ENCODE assay signal across 8 cellular contexts in the genomic region with DNA sequence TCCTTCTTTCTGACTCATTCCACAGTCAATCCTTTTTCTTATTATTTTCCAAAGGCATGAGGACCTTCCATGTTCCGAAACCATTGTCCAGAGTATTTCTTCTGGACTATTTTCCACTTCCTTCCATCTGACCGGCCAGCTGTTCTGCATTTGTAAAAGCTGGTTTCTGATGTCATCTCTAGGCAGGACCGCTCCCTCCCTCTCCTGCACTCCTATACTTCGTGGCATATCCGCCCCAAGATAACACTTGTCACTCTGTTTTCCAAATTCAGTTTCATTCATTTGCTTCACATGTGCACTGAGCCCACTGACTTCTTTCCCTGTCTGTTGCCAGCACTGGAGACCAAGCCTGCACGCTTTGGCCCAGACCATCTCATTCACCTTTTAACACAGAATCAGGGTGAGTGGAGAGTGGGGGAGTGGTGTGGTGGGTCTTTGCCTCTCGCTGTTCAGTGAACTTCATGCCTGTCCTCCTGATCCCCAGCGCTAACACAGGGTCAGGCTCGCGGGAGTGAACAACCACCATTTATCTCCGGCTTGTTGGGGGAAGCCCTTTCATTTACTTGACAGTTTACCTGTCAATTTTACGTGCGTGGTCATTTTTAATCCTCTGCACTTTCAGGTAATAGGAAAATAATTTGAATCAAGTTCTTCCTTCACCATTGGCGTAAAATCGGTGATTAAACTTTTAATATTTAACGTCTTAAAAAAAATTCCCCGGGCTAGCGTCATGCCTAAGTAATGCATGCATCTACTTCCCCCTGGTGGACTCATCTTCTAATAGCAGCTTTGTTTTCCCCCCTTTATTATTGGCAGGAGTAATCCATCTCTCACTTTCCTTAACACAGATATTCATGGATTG. TPM values are rescaled to one million over a fixed set of nuclear protein-coding genes. Genes with fewer than 3 reads are reported as not detected.
DNase-seq lines count a peak whose midpoint lies in the region; TF ChIP-seq lines count a peak whose summit lies in the region.

No MANE protein-coding gene starts in this region.

- TF ChIP-seq CTCF in right atrium auricular region (IDR thresholded peaks at IDR 0.05): peak; percentile 72 to 82

- 4% methylated on average over 18 of the region's 18 CpGs for WGBS in GM23248 (ENCODE audit: low coverage in 1 of 2, low lambda C conversion rate in 2 of 2, missing lambda C conversion rate in 2 of 2), 2 experiments

- DNase-seq in COLO668 (lab: John Stamatoyannopoulos, UW; ENCODE audit: unreplicated experiment) (peak; percentile 39), GM23248 (peak; percentile 89), NCI-H2227 treated with DMSO at 0.1 percent for 48 hours (lab: John Stamatoyannopoulos, UW) (peak; percentile 74), amniotic epithelial cell (ENCODE audit: low read depth) (peak; percentile 62), right atrium auricular region (ENCODE audit: low spot score) (no peak), renal cortical epithelial cell (ENCODE audit: low read depth) (peak; percentile 75)
- DNase-seq in activated effector memory CD4-positive, alpha-beta T cell treated with Interleukin-2 at 50 U/mL for 16 hours: no peak
- DNase-seq in stimulated activated CD4-positive, alpha-beta T cell treated with anti-CD3 and anti-CD28 coated beads, Interleukin-2, amount 100 ng/mL, for 48 hours: no peak

- H3K36me3 ChIP-seq in GM23248 (ENCODE audit: low read depth): no peaks in the 10 kb centered on the region; the same call in 1 of the 2 replicates
- H3K36me3 ChIP-seq in right atrium auricular region: no peaks in the 10 kb centered on the region

- H3K4me1 ChIP-seq in GM23248 (ENCODE audit: insufficient read depth): peaks cover 27% of the 10 kb centered on the region
- H3K4me1 ChIP-seq in right atrium auricular region: peaks cover 0 to 6% of the 10 kb centered on the region in 2 donors

- no peaks in the 10 kb centered on the region for H4K20me1 ChIP-seq in GM23248 (ENCODE audit: insufficient read depth)

- peak overlapping the region; percentile 72 for H2AFZ ChIP-seq in GM23248

- no peaks in the 10 kb centered on the region; the same call in 1 of the 2 replicates for H3K79me2 ChIP-seq in GM23248 (ENCODE audit: insufficient read depth)

- no peaks in the 10 kb centered on the region for H3K9me2 ChIP-seq in GM23248 (ENCODE audit: insufficient read depth)

- peak overlapping the region; percentile 63 for H3K4me3 ChIP-seq in GM23248
- peak overlapping the region in 1 of 2 donors; percentile 24 for H3K4me3 ChIP-seq in right atrium auricular region

- H3K27ac ChIP-seq in GM23248: peak overlapping the region; percentile 91
- no peak overlapping the region for H3K27ac ChIP-seq in right atrium auricular region

- no peaks in the 10 kb centered on the region for H3K9me3 ChIP-seq in GM23248 (ENCODE audit: low read depth)
- no peaks in the 10 kb centered on the region for H3K9me3 ChIP-seq in right atrium auricular region

- H3K27me3 ChIP-seq in GM23248 (replicated peaks; ENCODE audit: insufficient read depth) (no peaks in the 10 kb centered on the region), right atrium auricular region (no peaks in the 10 kb centered on the region)

- H3F3A ChIP-seq in GM23248 (ENCODE audit: insufficient read depth): peaks cover 54% of the 10 kb centered on the region

- H3K9ac ChIP-seq in GM23248: peak overlapping the region; percentile 84

- peak overlapping the region; percentile 84 for H3K4me2 ChIP-seq in GM23248 (ENCODE audit: unreplicated experiment)

- in situ Hi-C loops in GM23248 (cut with MboI): no loop called here

RNA-seq across cellular contexts. Expression of a gene that starts 52.5 kb away (rescaled TPM):
- total RNA-seq in GM23248 (2014; rRNA removed; shearing (Covaris generic)): 313 and 349 TPM in 2 replicates
- 590 and 607 TPM in 2 replicates for polyA plus RNA-seq in GM23248 (2016; fragmentation: Nextera tagmentation; extraction: Ambion mirVana)
- total RNA-seq in right atrium auricular region: 1 to 10 TPM; 2.1 to 2.7 TPM
- total RNA-seq in renal cortical epithelial cell: 468 and 490 TPM in 2 replicates

Comparison
In these comparisons a context has a peak if more than half of its experiments do, and no peak if none do; other contexts are left out.
1. DNase-seq: peak in COLO668 (single experiment), GM23248 (single experiment), NCI-H2227 treated with DMSO at 0.1 percent for 48 hours (single experiment), amniotic epithelial cell (single experiment) and renal cortical epithelial cell (single experiment); none in right atrium auricular region (single experiment), activated effector memory CD4-positive, alpha-beta T cell treated with Interleukin-2 at 50 U/mL for 16 hours (single experiment) and stimulated activated CD4-positive, alpha-beta T cell treated with anti-CD3 and anti-CD28 coated beads, Interleukin-2, amount 100 ng/mL, for 48 hours (0 of 2).
2. RNA of a gene that starts 52.5 kb away (total RNA-seq): 468 to 490 TPM in renal cortical epithelial cell and 313 to 349 TPM in GM23248; 2.1 to 2.7 TPM in right atrium auricular region; every median in the first group is over 10 times any median in the second.